In the genomic region with DNA sequence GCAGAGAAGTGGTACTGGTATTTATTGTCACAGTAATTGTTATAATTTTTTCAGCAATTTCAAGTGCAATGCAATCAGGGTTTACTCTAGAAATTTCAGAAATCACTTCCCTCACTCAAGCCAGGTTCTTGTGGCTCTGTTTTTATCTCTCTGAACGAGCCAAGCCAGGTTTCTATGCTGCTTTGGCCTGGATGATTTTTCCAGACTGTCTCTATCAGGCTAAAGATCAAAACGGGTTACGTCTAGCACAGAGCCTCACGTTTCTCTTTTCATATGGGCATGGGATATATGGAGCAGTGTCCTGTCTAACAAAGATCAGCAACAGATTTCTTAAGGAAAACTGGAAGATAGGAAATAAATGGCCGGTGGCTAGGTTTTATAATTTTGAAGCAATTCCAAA, we compare ENCODE assay signal across 1 cellular context.
TF ChIP-seq lines count a peak whose summit lies in the region.

No MANE protein-coding gene starts in this region.

TF ChIP-seq in WTC11, 78 proteins besides CTCF, POLR2A, EP300 and RAD21 (continued from another document):
- TF ChIP-seq, protein P1, sequence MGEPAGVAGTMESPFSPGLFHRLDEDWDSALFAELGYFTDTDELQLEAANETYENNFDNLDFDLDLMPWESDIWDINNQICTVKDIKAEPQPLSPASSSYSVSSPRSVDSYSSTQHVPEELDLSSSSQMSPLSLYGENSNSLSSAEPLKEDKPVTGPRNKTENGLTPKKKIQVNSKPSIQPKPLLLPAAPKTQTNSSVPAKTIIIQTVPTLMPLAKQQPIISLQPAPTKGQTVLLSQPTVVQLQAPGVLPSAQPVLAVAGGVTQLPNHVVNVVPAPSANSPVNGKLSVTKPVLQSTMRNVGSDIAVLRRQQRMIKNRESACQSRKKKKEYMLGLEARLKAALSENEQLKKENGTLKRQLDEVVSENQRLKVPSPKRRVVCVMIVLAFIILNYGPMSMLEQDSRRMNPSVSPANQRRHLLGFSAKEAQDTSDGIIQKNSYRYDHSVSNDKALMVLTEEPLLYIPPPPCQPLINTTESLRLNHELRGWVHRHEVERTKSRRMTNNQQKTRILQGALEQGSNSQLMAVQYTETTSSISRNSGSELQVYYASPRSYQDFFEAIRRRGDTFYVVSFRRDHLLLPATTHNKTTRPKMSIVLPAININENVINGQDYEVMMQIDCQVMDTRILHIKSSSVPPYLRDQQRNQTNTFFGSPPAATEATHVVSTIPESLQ (CRISPR knock-in tag; IDR thresholded peaks at IDR 0.05), result no peak
